ENCODE assay signal across 9 cellular contexts in the genomic region with DNA sequence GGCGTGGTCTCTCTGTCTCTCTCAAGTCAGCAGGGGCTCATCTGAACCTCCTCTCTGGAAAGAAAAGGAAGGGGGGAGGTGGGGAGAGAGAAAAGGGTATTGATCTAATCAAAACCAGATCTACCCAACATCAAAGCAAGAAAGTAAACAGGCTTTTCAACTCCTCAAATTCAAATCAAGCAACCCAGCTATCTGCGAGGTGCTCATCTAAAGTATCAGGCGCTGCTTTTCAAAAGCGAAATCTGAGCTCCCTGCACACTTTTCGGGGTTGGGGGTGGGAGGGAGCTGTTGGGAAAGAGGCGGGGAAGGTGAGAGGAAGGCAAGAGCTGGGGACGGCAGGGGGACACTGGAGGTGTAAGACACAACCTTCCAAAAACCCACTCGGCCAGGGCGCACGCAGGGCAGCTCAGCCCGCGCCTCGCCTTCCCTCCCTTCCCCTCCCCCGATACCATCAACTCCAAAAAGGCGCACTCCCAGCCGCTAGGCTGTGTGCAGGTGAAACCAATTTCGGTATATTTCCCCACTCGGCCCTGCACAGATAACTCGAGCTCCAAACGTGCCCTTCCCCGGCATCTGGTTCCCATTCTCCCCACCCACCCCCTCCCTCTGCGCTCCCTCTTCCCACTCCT. TPM values are rescaled to one million over a fixed set of nuclear protein-coding genes. Genes with fewer than 3 reads are reported as not detected.
DNase-seq lines count a peak whose midpoint lies in the region; ATAC-seq lines count a peak whose summit lies in the region.
"Had no signal": no experiment of that assay in that cellular context is flagged by ENCODE, and none has a peak within 500 bp of the region (broad histone marks: within the 10 kb centered on the region; RNA-seq: fewer than 3 reads in every experiment).

No MANE protein-coding gene starts in this region.

- H3K9me3 Mint-ChIP-seq in activated CD4-positive, alpha-beta T cell treated with anti-CD3 and anti-CD28 coated beads for 36 hours (ENCODE audit: low read depth) = no peaks in the 10 kb centered on the region
- H3K9me3 Mint-ChIP-seq in activated T-helper 17 cell treated with anti-CD3 and anti-CD28 coated beads, Interleukin-2, amount 50 U/mL, for 72 hours = no peaks in the 10 kb centered on the region
- H3K9me3 Mint-ChIP-seq: CD4-positive, alpha-beta T cell had no signal

- no peak overlapping the region for H3K9ac ChIP-seq in subcutaneous abdominal adipose tissue (ENCODE audit: low read length in 5 of 5)

- peaks cover 0 to 31% (median 17%) of the 10 kb centered on the region in 5 donors for H3K4me1 ChIP-seq in subcutaneous abdominal adipose tissue (ENCODE audit: control insufficient read depth in 5 of 5, insufficient read depth in 5 of 5, low read length in 5 of 5)

- POLR2A ChIA-PET in activated CD4-positive, alpha-beta T cell treated with anti-CD3 and anti-CD28 coated beads for 36 hours (lab: Charles Lee) = interaction anchor here (0.6 to 1.3 kb wide), 2 partner anchors 98 to 107 kb away, joined by 3 read pairs; no protein-coding TSS in a partner anchor

- H3K4me3 ChIP-seq in subcutaneous abdominal adipose tissue (ENCODE audit: low read depth in 1 of 5, low read length in 5 of 5) = peak overlapping the region; percentile 59 to 85 (median 67)

- no peaks in the 10 kb centered on the region for H3K9me3 ChIP-seq in subcutaneous abdominal adipose tissue (ENCODE audit: control insufficient read depth in 5 of 5, low read length in 5 of 5)

- H3K27me3 ChIP-seq in subcutaneous abdominal adipose tissue (ENCODE audit: control insufficient read depth in 5 of 5, insufficient read depth in 4 of 5, low read length in 5 of 5) = no peaks in the 10 kb centered on the region

- H3K4me3 Mint-ChIP-seq in activated CD4-positive, alpha-beta T cell treated with anti-CD3 and anti-CD28 coated beads for 36 hours = no peak overlapping the region
- no peak overlapping the region for H3K4me3 Mint-ChIP-seq in activated T-helper 17 cell treated with anti-CD3 and anti-CD28 coated beads, Interleukin-2, amount 50 U/mL, for 72 hours
- H3K4me3 Mint-ChIP-seq: CD4-positive, alpha-beta T cell had no signal

- peaks cover 3% of the 10 kb centered on the region for H3K36me3 Mint-ChIP-seq in activated CD4-positive, alpha-beta T cell treated with anti-CD3 and anti-CD28 coated beads for 36 hours (ENCODE audit: low read depth)
- H3K36me3 Mint-ChIP-seq in activated T-helper 17 cell treated with anti-CD3 and anti-CD28 coated beads, Interleukin-2, amount 50 U/mL, for 72 hours (ENCODE audit: low read depth) = no peaks in the 10 kb centered on the region

- peaks cover 22% of the 10 kb centered on the region for H3K4me1 Mint-ChIP-seq in activated CD4-positive, alpha-beta T cell treated with anti-CD3 and anti-CD28 coated beads for 36 hours
- peaks cover 14% of the 10 kb centered on the region for H3K4me1 Mint-ChIP-seq in activated T-helper 17 cell treated with anti-CD3 and anti-CD28 coated beads, Interleukin-2, amount 50 U/mL, for 72 hours

- H3K27ac Mint-ChIP-seq in activated CD4-positive, alpha-beta T cell treated with anti-CD3 and anti-CD28 coated beads for 36 hours = peak overlapping the region; percentile 84
- peak overlapping the region; percentile 27 for H3K27ac Mint-ChIP-seq in activated T-helper 17 cell treated with anti-CD3 and anti-CD28 coated beads, Interleukin-2, amount 50 U/mL, for 72 hours
- H3K27ac Mint-ChIP-seq: CD4-positive, alpha-beta T cell had no signal

- H3K27ac ChIP-seq in subcutaneous abdominal adipose tissue (ENCODE audit: low read depth, low read length) = peak overlapping the region; percentile 24

- intact Hi-C loops in activated CD4-positive, alpha-beta T cell treated with anti-CD3 and anti-CD28 coated beads for 36 hours (cut with DNase I, micrococcal nuclease) = loop anchor here (5.0 kb wide), 2 partner anchors 99 to 429 kb away; no protein-coding TSS in a partner anchor

- CTCF ChIA-PET in activated CD4-positive, alpha-beta T cell treated with anti-CD3 and anti-CD28 coated beads for 36 hours (lab: Charles Lee) = interaction anchor here (0.6 to 1.2 kb wide), 5 partner anchors 142 to 1428 kb away, joined by 3 to 4 read pairs (median 3); no protein-coding TSS in a partner anchor

- peaks cover 0 to 5% (median 0%) of the 10 kb centered on the region in 5 donors for H3K36me3 ChIP-seq in subcutaneous abdominal adipose tissue (ENCODE audit: control insufficient read depth in 5 of 5, insufficient read depth in 5 of 5, low read length in 5 of 5)

- peak; percentile 49 for DNase-seq in activated CD4-positive, alpha-beta T cell treated with anti-CD3 and anti-CD28 coated beads for 36 hours
- no peak for DNase-seq in activated CD4-positive, alpha-beta T cell treated with anti-CD3 and anti-CD28 coated beads for 1 hour
- DNase-seq in left kidney (ENCODE audit: low read depth, low spot score) (peak; percentile 60), NCI-H446 treated with DMSO at 0.1 percent for 48 hours (lab: John Stamatoyannopoulos, UW) (no peak), kidney glomerular epithelial cell (lab: John Stamatoyannopoulos, UW) (no peak)

- ATAC-seq in activated CD4-positive, alpha-beta T cell treated with anti-CD3 and anti-CD28 coated beads for 36 hours = no peak
- ATAC-seq in activated T-helper 17 cell treated with anti-CD3 and anti-CD28 coated beads, Interleukin-2, amount 50 U/mL, for 72 hours (replicated peaks) = no peak
- no peak for ATAC-seq in HG03342 (IDR thresholded peaks at IDR 0.05; ENCODE audit: unreplicated experiment)

- H3K27me3 Mint-ChIP-seq in activated CD4-positive, alpha-beta T cell treated with anti-CD3 and anti-CD28 coated beads for 36 hours = peaks cover 4% of the 10 kb centered on the region
- H3K27me3 Mint-ChIP-seq in activated T-helper 17 cell treated with anti-CD3 and anti-CD28 coated beads, Interleukin-2, amount 50 U/mL, for 72 hours = peaks cover 4% of the 10 kb centered on the region
- H3K27me3 Mint-ChIP-seq: CD4-positive, alpha-beta T cell had no signal

RNA-seq across cellular contexts. Expression of a gene that starts 2.7 kb away (rescaled TPM):
- 1 to 10 TPM; 2.6 to 3.0 TPM for total RNA-seq in activated CD4-positive, alpha-beta T cell treated with anti-CD3 and anti-CD28 coated beads for 36 hours
- total RNA-seq in activated T-helper 17 cell treated with anti-CD3 and anti-CD28 coated beads, Interleukin-2, amount 50 U/mL, for 72 hours = 1 to 10 TPM in 1 of 2 donors, under 1 TPM in 1; 0.71 to 1.5 TPM

Comparison
In these comparisons a context has a peak if more than half of its experiments do, and no peak if none do; other contexts are left out.
1. DNase-seq: peak in activated CD4-positive, alpha-beta T cell treated with anti-CD3 and anti-CD28 coated beads for 36 hours (single experiment) and left kidney (single experiment); none in activated CD4-positive, alpha-beta T cell treated with anti-CD3 and anti-CD28 coated beads for 1 hour (single experiment), NCI-H446 treated with DMSO at 0.1 percent for 48 hours (single experiment) and kidney glomerular epithelial cell (single experiment).